In the genomic region with DNA sequence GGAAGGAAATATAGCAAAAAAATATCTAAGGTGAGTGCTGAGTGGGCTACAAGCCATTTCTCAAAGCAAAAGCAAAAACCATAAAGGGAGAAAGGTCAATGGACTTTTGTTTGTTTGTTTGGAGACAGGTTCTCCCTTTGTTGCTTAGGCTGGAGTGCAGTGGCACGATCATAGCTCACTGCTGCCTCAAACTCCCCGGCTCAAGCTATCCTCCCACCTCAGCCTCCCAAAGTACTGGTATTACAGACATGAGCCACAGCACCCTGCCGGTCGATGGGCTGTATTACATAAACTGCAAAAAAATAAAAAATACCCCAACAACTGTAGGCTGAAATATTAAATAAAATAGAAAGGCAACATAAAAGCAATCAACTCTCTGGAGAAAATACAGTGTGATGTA, we compare ENCODE assay signal across 15 cellular contexts. TPM values are rescaled to one million over a fixed set of nuclear protein-coding genes. Genes with fewer than 3 reads are reported as not detected.
DNase-seq lines count a peak whose midpoint lies in the region; TF ChIP-seq lines count a peak whose summit lies in the region.
"Had no signal": no experiment of that assay in that cellular context is flagged by ENCODE, and none has a peak within 500 bp of the region (broad histone marks: within the 10 kb centered on the region; RNA-seq: fewer than 3 reads in every experiment).

No MANE protein-coding gene starts in this region.

- no peaks in the 10 kb centered on the region for H3K36me3 ChIP-seq in kidney epithelial cell (ENCODE audit: control insufficient read depth, insufficient read depth, low read length)
- H3K36me3 ChIP-seq: BLaER1 had no signal

- H3K4me3 ChIP-seq in Jurkat, Clone E6-1 (ENCODE audit: low read length) = no peak overlapping the region
- H3K4me3 ChIP-seq in kidney epithelial cell (ENCODE audit: low read depth, low read length) = no peak overlapping the region
- H3K4me3 ChIP-seq: BLaER1 had no signal

- no peaks in the 10 kb centered on the region for H3K27me3 ChIP-seq in kidney epithelial cell (ENCODE audit: control insufficient read depth, insufficient read depth, low read length)
- H3K27me3 ChIP-seq: BLaER1 had no signal

- DNase-seq in Jurkat, Clone E6-1 (ENCODE audit: low read depth, low spot score) = peak; percentile 32
- DNase-seq in RPMI8226 = peak; percentile 34
- no peak for DNase-seq in kidney epithelial cell (ENCODE audit: low read depth)
- no peak for DNase-seq in C1 segment of cervical spinal cord (lab: John Stamatoyannopoulos, UW)
- DNase-seq in DMS114 treated with DMSO at 0.1 percent for 48 hours (lab: John Stamatoyannopoulos, UW; ENCODE audit: unreplicated experiment) = no peak
- DNase-seq in NCI-H1694 (lab: John Stamatoyannopoulos, UW) = no peak
- DNase-seq: GOT3, NCI-H1436, NCI-H2081 treated with DMSO at 0.1 percent for 48 hours, NCI-H2227 treated with DMSO at 0.1 percent for 48 hours, NCI-H526 treated with DMSO at 0.1 percent for 48 hours, SHP77, T-helper 17 cell had no signal

- peak; percentile 27 for TF ChIP-seq CTCF in GM12873 (IDR thresholded peaks at IDR 0.05; ENCODE audit: insufficient read depth, low read depth, low read length, missing control alignments)
- peak; percentile 28 for TF ChIP-seq CTCF in kidney epithelial cell (IDR thresholded peaks at IDR 0.05; ENCODE audit: insufficient read depth, low read length, poor library complexity, severe bottlenecking)

RNA-seq across cellular contexts. Expression of gene RBBP6, which starts 3.5 kb away (rescaled TPM):
- polyA plus RNA-seq in Jurkat, Clone E6-1 (2012; ENCODE audit: insufficient read depth, insufficient read length) = 39.2 TPM
- 48.1 and 52.3 TPM in 2 replicates for total RNA-seq in kidney epithelial cell

Comparison
In these comparisons a context has a peak if more than half of its experiments do, and no peak if none do; other contexts are left out.
1. DNase-seq: peak in Jurkat, Clone E6-1 (single experiment) and RPMI8226 (single experiment); none in kidney epithelial cell (single experiment), C1 segment of cervical spinal cord (0 of 14), DMS114 treated with DMSO at 0.1 percent for 48 hours (single experiment) and NCI-H1694 (single experiment).